ENCODE assay signal across 1 cellular context in the genomic region with DNA sequence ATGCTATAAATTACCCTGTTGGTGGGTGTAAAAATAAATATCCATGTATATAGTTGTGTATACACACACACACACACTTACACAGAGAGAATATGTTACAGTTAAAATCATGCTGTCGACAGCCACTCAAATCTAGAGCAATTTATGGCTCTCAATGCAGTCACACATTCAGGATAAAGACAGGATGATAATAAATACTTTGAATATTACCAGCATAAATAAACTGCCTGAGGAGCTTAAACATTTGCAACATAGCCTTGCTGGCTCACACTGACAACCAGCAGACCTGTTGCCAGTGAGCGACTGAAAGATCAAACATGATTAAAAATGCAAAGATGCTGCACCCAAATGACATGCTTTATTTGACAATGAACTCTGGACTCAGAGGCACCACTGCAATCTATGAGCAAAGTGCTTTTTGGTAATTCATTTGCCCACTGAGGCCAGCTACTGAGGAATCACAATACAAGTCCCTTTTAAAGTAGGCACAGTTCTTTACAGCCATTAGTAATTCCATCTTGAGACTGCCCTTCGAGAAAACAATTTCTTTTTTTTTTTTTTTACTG.
TF ChIP-seq lines count a peak whose summit lies in the region.

No MANE protein-coding gene starts in this region.

TF ChIP-seq in liver, 16 proteins besides CTCF, POLR2A, EP300 and RAD21 (continued from another document):
- TF ChIP-seq RXRA (IDR thresholded peaks at IDR 0.05) (peak in 1 of 2 donors; percentile 29), FOXA1 (IDR thresholded peaks at IDR 0.05) (no peak), FOXA2 (IDR thresholded peaks at IDR 0.05) (no peak)
- TF ChIP-seq, protein P1, sequence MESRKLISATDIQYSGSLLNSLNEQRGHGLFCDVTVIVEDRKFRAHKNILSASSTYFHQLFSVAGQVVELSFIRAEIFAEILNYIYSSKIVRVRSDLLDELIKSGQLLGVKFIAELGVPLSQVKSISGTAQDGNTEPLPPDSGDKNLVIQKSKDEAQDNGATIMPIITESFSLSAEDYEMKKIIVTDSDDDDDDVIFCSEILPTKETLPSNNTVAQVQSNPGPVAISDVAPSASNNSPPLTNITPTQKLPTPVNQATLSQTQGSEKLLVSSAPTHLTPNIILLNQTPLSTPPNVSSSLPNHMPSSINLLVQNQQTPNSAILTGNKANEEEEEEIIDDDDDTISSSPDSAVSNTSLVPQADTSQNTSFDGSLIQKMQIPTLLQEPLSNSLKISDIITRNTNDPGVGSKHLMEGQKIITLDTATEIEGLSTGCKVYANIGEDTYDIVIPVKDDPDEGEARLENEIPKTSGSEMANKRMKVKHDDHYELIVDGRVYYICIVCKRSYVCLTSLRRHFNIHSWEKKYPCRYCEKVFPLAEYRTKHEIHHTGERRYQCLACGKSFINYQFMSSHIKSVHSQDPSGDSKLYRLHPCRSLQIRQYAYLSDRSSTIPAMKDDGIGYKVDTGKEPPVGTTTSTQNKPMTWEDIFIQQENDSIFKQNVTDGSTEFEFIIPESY (IDR thresholded peaks at IDR 0.05), result no peak
